Comparison of ENCODE assay signal across 11 cellular contexts in genomic region chr4:89469512-89469911, GRCh38.
DNase-seq lines count a peak whose midpoint lies in the region; ATAC-seq and TF ChIP-seq lines count a peak whose summit lies in the region.
"Had no signal": no experiment of that assay in that cellular context is flagged by ENCODE, and none has a peak within 500 bp of the region (broad histone marks: within the 10 kb centered on the region; RNA-seq: fewer than 3 reads in every experiment).

No MANE protein-coding gene starts in this region.

- no peaks in the 10 kb centered on the region for H3K9me2 ChIP-seq in SK-N-SH
- H3K9me2 ChIP-seq in PC-9 (ENCODE audit: insufficient read depth), result no peaks in the 10 kb centered on the region

- TF ChIP-seq RAD21 in SK-N-SH (IDR thresholded peaks at IDR 0.05; ENCODE audit: low read length), result no peak

- ATAC-seq in SK-N-SH treated with all-trans-retinoic acid at 6 μM for 48 hours (no peak), HG03280 (IDR thresholded peaks at IDR 0.05; ENCODE audit: unreplicated experiment) (peak; percentile 19), omental fat pad (ENCODE audit: low FRiP score) (no peak)

- POLR2A ChIA-PET in SK-N-SH (lab: Yijun Ruan, JAX) (no interaction called here), PC-9 (lab: Charles Lee; ENCODE audit: unreplicated experiment) (no interaction called here)

- H3K4me3 ChIP-seq in SK-N-SH (ENCODE audit: low read depth in 2 of 2, low read length in 1 of 2), result no peak overlapping the region; a peak in 1 of 4 replicates
- peak overlapping the region; percentile 38 for H3K4me3 ChIP-seq in osteoblast (ENCODE audit: insufficient read depth, low read length)
- no peak overlapping the region for H3K4me3 ChIP-seq in PC-9

- H3K9me3 ChIP-seq in SK-N-SH, result no peaks in the 10 kb centered on the region
- no peaks in the 10 kb centered on the region for H3K9me3 ChIP-seq in osteoblast (ENCODE audit: low read depth, low read length)
- no peaks in the 10 kb centered on the region for H3K9me3 ChIP-seq in PC-9 (ENCODE audit: insufficient read depth, low read depth)

- H3F3A ChIP-seq in SK-N-SH (replicated peaks; ENCODE audit: insufficient read depth) (no peaks in the 10 kb centered on the region), PC-9 (ENCODE audit: insufficient read depth, low read depth) (no peaks in the 10 kb centered on the region)

- intact Hi-C loops in activated T-helper 2 cell treated with anti-CD3 and anti-CD28 coated beads, Interferon-gamma antibody, Interleukin-2, Interleukin-4, amounts not matched to agents 10 μg/mL and 5 μg/mL and 100 μg/mL, durations not matched to agents 14 hours and 24 hours and 36 hours (cut with micrococcal nuclease), result no loop called here
- intact Hi-C loops in PC-9 (cut with micrococcal nuclease; ENCODE audit: unreplicated experiment), result no loop called here

- H3K9ac ChIP-seq in SK-N-SH, result no peak overlapping the region; the same call in 1 of the 2 replicates

- TF ChIP-seq EP300 in SK-N-SH (IDR thresholded peaks at IDR 0.05; ENCODE audit: borderline replicate concordance in 1 of 2, low read depth in 1 of 2, low read length in 1 of 2), result no peak

- H3K4me1 ChIP-seq in SK-N-SH (ENCODE audit: control insufficient read depth in 1 of 2, insufficient read depth in 2 of 2, low read depth in 1 of 2, low read length in 1 of 2), result 0 out of 4 replicates have a peak, but pooled peaks cover 0 to 5% of the 10 kb centered on the region in 2 experiments
- peaks cover 16% of the 10 kb centered on the region for H3K4me1 ChIP-seq in osteoblast (ENCODE audit: insufficient read depth, low read length)
- H3K4me1 ChIP-seq in PC-9 (replicated peaks; ENCODE audit: insufficient read depth), result no peaks in the 10 kb centered on the region

- no peak for TF ChIP-seq CTCF in SK-N-SH (IDR thresholded peaks at IDR 0.05)
- TF ChIP-seq CTCF in osteoblast (IDR thresholded peaks at IDR 0.05; ENCODE audit: extremely low read depth, low read depth, low read length), result no peak
- no peak for TF ChIP-seq CTCF in PC-9 (conservative IDR thresholded peaks at IDR 0.05)
- TF ChIP-seq CTCF in omental fat pad (IDR thresholded peaks at IDR 0.05), result no peak

- H3K79me2 ChIP-seq in SK-N-SH (ENCODE audit: insufficient read depth) (no peaks in the 10 kb centered on the region), osteoblast (ENCODE audit: insufficient read depth, low read length) (no peaks in the 10 kb centered on the region), PC-9 (ENCODE audit: low read depth) (no peaks in the 10 kb centered on the region)

- H3K4me1 Mint-ChIP-seq in activated T-helper 2 cell treated with anti-CD3 and anti-CD28 coated beads, Interferon-gamma antibody, Interleukin-2, Interleukin-4, amounts not matched to agents 10 μg/mL and 5 μg/mL and 100 μg/mL, durations not matched to agents 14 hours and 24 hours and 36 hours (ENCODE audit: low read depth), result peaks cover 21% of the 10 kb centered on the region

- no peak overlapping the region for H3K4me3 Mint-ChIP-seq in activated T-helper 2 cell treated with anti-CD3 and anti-CD28 coated beads, Interferon-gamma antibody, Interleukin-2, Interleukin-4, amounts not matched to agents 10 μg/mL and 5 μg/mL and 100 μg/mL, durations not matched to agents 14 hours and 24 hours and 36 hours (ENCODE audit: low read depth)

- H3K4me2 ChIP-seq in SK-N-SH, result peak overlapping the region; percentile 29; the same call in 1 of the 2 replicates
- peak overlapping the region; percentile 75 for H3K4me2 ChIP-seq in osteoblast (ENCODE audit: insufficient read depth, low read length)
- no peak overlapping the region for H3K4me2 ChIP-seq in PC-9

- no TSS peak for BruUV-seq in PC-9 (replicated peaks; lab: Mats Ljungman, UMichigan)

- H3K36me3 ChIP-seq in SK-N-SH (replicated peaks in 1 of 2; ENCODE audit: control insufficient read depth in 1 of 2, insufficient read depth in 2 of 2, low read length in 1 of 2), result no peaks in the 10 kb centered on the region
- H3K36me3 ChIP-seq in osteoblast (ENCODE audit: insufficient read depth, low read length), result no peaks in the 10 kb centered on the region
- H3K36me3 ChIP-seq in PC-9 (ENCODE audit: low read depth), result no peaks in the 10 kb centered on the region

- peaks cover 13% of the 10 kb centered on the region for H3K9me3 Mint-ChIP-seq in activated T-helper 2 cell treated with anti-CD3 and anti-CD28 coated beads, Interferon-gamma antibody, Interleukin-2, Interleukin-4, amounts not matched to agents 10 μg/mL and 5 μg/mL and 100 μg/mL, durations not matched to agents 14 hours and 24 hours and 36 hours

- CTCF ChIA-PET in SK-N-SH (lab: Yijun Ruan, JAX), result interaction anchor here (1.6 to 1.8 kb wide), 2 partner anchors 12 kb away, joined by 5 to 6 read pairs; no protein-coding TSS in a partner anchor
- CTCF ChIA-PET in PC-9 (lab: Charles Lee), result no interaction called here

- H4K20me1 ChIP-seq in SK-N-SH (ENCODE audit: insufficient read depth) (no peaks in the 10 kb centered on the region), osteoblast (ENCODE audit: insufficient read depth, low read length) (no peaks in the 10 kb centered on the region), PC-9 (ENCODE audit: insufficient read depth) (no peaks in the 10 kb centered on the region)

- H2AFZ ChIP-seq in SK-N-SH (ENCODE audit: low read depth) (peak overlapping the region; percentile 75), osteoblast (ENCODE audit: low read length) (peak overlapping the region; percentile 86), PC-9 (no peak overlapping the region)

- DNase-seq in SK-N-SH, result no peak
- DNase-seq in activated T-helper 2 cell treated with anti-CD3 and anti-CD28 coated beads, Interferon-gamma antibody, Interleukin-2, Interleukin-4, amounts not matched to agents 10 μg/mL and 5 μg/mL and 100 μg/mL, durations not matched to agents 14 hours and 24 hours and 36 hours (ENCODE audit: low spot score), result no peak
- no peak for DNase-seq in osteoblast (ENCODE audit: insufficient read length, low spot score, missing footprints)
- no peak for DNase-seq in amniotic stem cell (lab: John Stamatoyannopoulos, UW)
- DNase-seq in PC-9, result no peak
- no peak for DNase-seq in omental fat pad (ENCODE audit: low spot score)
- DNase-seq: aorta, NCI-H2107 had no signal

- H3K27ac ChIP-seq in SK-N-SH (ENCODE audit: low read depth in 2 of 2, low read length in 1 of 2) (peak overlapping the region; percentile 43 to 47; a peak in 3 of 4 replicates), osteoblast (ENCODE audit: low read depth, low read length) (peak overlapping the region; percentile 94), PC-9 (no peak overlapping the region)
- H3K27ac ChIP-seq: 22Rv1 had no signal

- peak overlapping the region; percentile 80 for H3K27ac Mint-ChIP-seq in activated T-helper 2 cell treated with anti-CD3 and anti-CD28 coated beads, Interferon-gamma antibody, Interleukin-2, Interleukin-4, amounts not matched to agents 10 μg/mL and 5 μg/mL and 100 μg/mL, durations not matched to agents 14 hours and 24 hours and 36 hours

- H3K27me3 Mint-ChIP-seq in activated T-helper 2 cell treated with anti-CD3 and anti-CD28 coated beads, Interferon-gamma antibody, Interleukin-2, Interleukin-4, amounts not matched to agents 10 μg/mL and 5 μg/mL and 100 μg/mL, durations not matched to agents 14 hours and 24 hours and 36 hours (ENCODE audit: low read depth), result no peaks in the 10 kb centered on the region

- H3K27me3 ChIP-seq in SK-N-SH (ENCODE audit: insufficient read depth) (no peaks in the 10 kb centered on the region), osteoblast (ENCODE audit: insufficient read depth, low read length) (no peaks in the 10 kb centered on the region), PC-9 (ENCODE audit: insufficient read depth, low read depth) (no peaks in the 10 kb centered on the region)

- H3K36me3 Mint-ChIP-seq in activated T-helper 2 cell treated with anti-CD3 and anti-CD28 coated beads, Interferon-gamma antibody, Interleukin-2, Interleukin-4, amounts not matched to agents 10 μg/mL and 5 μg/mL and 100 μg/mL, durations not matched to agents 14 hours and 24 hours and 36 hours (ENCODE audit: low read depth), result peaks cover 4% of the 10 kb centered on the region

TF ChIP-seq in SK-N-SH, 30 proteins besides CTCF, POLR2A, EP300 and RAD21:
- TF ChIP-seq YY1 (IDR thresholded peaks at IDR 0.05; ENCODE audit: low read depth) (no peak), GATA2 (CRISPR knock-in tag; IDR thresholded peaks at IDR 0.05) (no peak)

TF ChIP-seq in SK-N-SH treated with all-trans-retinoic acid at 6 μM for 48 hours, 23 proteins besides CTCF, POLR2A, EP300 and RAD21 (continues in another document):
- TF ChIP-seq RARB (CRISPR knock-in tag; IDR thresholded peaks at IDR 0.05) (no peak), ZNF565 (CRISPR knock-in tag; conservative IDR thresholded peaks at IDR 0.05; ENCODE audit: low read depth) (no peak), CREB5 (CRISPR knock-in tag; IDR thresholded peaks at IDR 0.05; ENCODE audit: low read depth) (no peak), ARNTL (CRISPR knock-in tag; IDR thresholded peaks at IDR 0.05; ENCODE audit: borderline replicate concordance, low read depth) (no peak), POU6F1 (CRISPR knock-in tag; IDR thresholded peaks at IDR 0.05; ENCODE audit: borderline replicate concordance, low read depth) (no peak), ZFP30 (CRISPR knock-in tag; IDR thresholded peaks at IDR 0.05) (no peak)
